Comparison of ENCODE assay signal across 31 cellular contexts in genomic region chr1:101008229-101008628, GRCh38.
"Had no signal": no experiment of that assay in that cellular context is flagged by ENCODE, and none has a peak within 500 bp of the region (broad histone marks: within the 10 kb centered on the region; RNA-seq: fewer than 3 reads in every experiment).

No MANE protein-coding gene starts in this region.

- H3K27ac Mint-ChIP-seq: activated CD4-positive, alpha-beta memory T cell treated with anti-CD3 and anti-CD28 coated beads for 36 hours; activated CD4-positive, alpha-beta T cell treated with anti-CD3 and anti-CD28 coated beads, Interleukin-2, amount 10 ng/mL, durations not matched to agents 24 days and 14 days; activated naive CD4-positive, alpha-beta T cell treated with anti-CD3 and anti-CD28 coated beads, Interleukin-2, amount 10 ng/mL, durations not matched to agents 7 days and 5 days; activated naive CD8-positive, alpha-beta T cell treated with anti-CD3 and anti-CD28 coated beads, Interleukin-2, amount 50 U/mL, for 24 hours; brain; nephron; stimulated activated effector memory CD8-positive, alpha-beta T cell treated with anti-CD3 and anti-CD28 coated beads, Interleukin-12 subunit alpha, Interleukin-12 subunit beta, amount 100 ng/mL, for 72 hours; T-helper 1 cell treated with Interleukin-12 subunit alpha and Interleukin-12 subunit beta and Interleukin-4 antibody, amounts not matched to agents 30 μg/mL and 1 μg/mL, for 36 hours had no signal

- H3K4me1 ChIP-seq: prostate gland had no signal

- H3K27ac ChIP-seq: cardiac muscle cell, coronary artery, dorsolateral prefrontal cortex, prostate gland, stomach, suprapubic skin, tibial artery, upper lobe of right lung had no signal

- H3K4me1 Mint-ChIP-seq: nephron had no signal

- H3K9me3 Mint-ChIP-seq: brain, nephron had no signal

- DNase-seq: activated CD4-positive, alpha-beta memory T cell treated with anti-CD3 and anti-CD28 coated beads for 36 hours; activated CD4-positive, alpha-beta T cell treated with anti-CD3 and anti-CD28 coated beads, Interleukin-2, amount 10 ng/mL, durations not matched to agents 24 days and 14 days; activated CD4-positive, CD25-positive, alpha-beta regulatory T cell treated with anti-CD3 and anti-CD28 coated beads, Interleukin-2, amount 50 U/mL, for 72 hours; activated CD8-positive, alpha-beta memory T cell treated with anti-CD3 and anti-CD28 coated beads, Interleukin-2, amount 50 U/mL, for 48 hours; activated gamma-delta T cell; activated naive CD4-positive, alpha-beta T cell treated with anti-CD3 and anti-CD28 coated beads, Interleukin-2, amount 10 ng/mL, durations not matched to agents 7 days and 5 days; activated naive CD8-positive, alpha-beta T cell treated with anti-CD3 and anti-CD28 coated beads, Interleukin-2, amount 50 U/mL, for 24 hours; activated T-cell treated with anti-CD3 and anti-CD28 coated beads, Interleukin-2, amount 50 U/mL, for 24 hours; cerebellar nuclear complex; dorsolateral prefrontal cortex; effector memory CD4-positive, alpha-beta T cell; foreskin fibroblast; head of caudate nucleus; hippocampal formation; retina; small intestine; stimulated activated CD4-positive, alpha-beta T cell treated with anti-CD3 and anti-CD28 coated beads, Interleukin-4, amount 100 ng/mL, for 24 hours; stomach; SW 1271; T1000; tibial artery; upper lobe of right lung had no signal

- H3K27me3 Mint-ChIP-seq: activated CD4-positive, alpha-beta memory T cell treated with anti-CD3 and anti-CD28 coated beads for 36 hours; activated CD4-positive, alpha-beta T cell treated with anti-CD3 and anti-CD28 coated beads, Interleukin-2, amount 10 ng/mL, durations not matched to agents 24 days and 14 days; activated naive CD4-positive, alpha-beta T cell treated with anti-CD3 and anti-CD28 coated beads, Interleukin-2, amount 10 ng/mL, durations not matched to agents 7 days and 5 days; activated naive CD8-positive, alpha-beta T cell treated with anti-CD3 and anti-CD28 coated beads, Interleukin-2, amount 50 U/mL, for 24 hours; activated T-cell treated with anti-CD3 and anti-CD28 coated beads, Interleukin-2, amount 50 U/mL, for 24 hours; brain had no signal

- H3K27me3 ChIP-seq: cardiac muscle cell, dorsolateral prefrontal cortex, stomach, suprapubic skin, tibial artery, upper lobe of right lung had no signal

- ATAC-seq: activated naive CD8-positive, alpha-beta T cell treated with anti-CD3 and anti-CD28 coated beads, Interleukin-2, amount 50 U/mL, for 24 hours; sciatic nerve; stimulated activated effector memory CD8-positive, alpha-beta T cell treated with anti-CD3 and anti-CD28 coated beads, Interleukin-12 subunit alpha, Interleukin-12 subunit beta, amount 100 ng/mL, for 72 hours; upper lobe of right lung had no signal

- H3K36me3 ChIP-seq: prostate gland, suprapubic skin had no signal

- H3K4me3 ChIP-seq: cardiac muscle cell, coronary artery, dorsolateral prefrontal cortex, prostate gland, stomach, suprapubic skin, tibial artery, upper lobe of right lung had no signal

- H3K9me3 ChIP-seq: prostate gland, stomach, suprapubic skin, tibial artery, upper lobe of right lung had no signal

- H3K4me3 Mint-ChIP-seq: activated CD4-positive, alpha-beta memory T cell treated with anti-CD3 and anti-CD28 coated beads for 36 hours; activated CD4-positive, alpha-beta T cell treated with anti-CD3 and anti-CD28 coated beads, Interleukin-2, amount 10 ng/mL, durations not matched to agents 24 days and 14 days; activated naive CD4-positive, alpha-beta T cell treated with anti-CD3 and anti-CD28 coated beads, Interleukin-2, amount 10 ng/mL, durations not matched to agents 7 days and 5 days; activated naive CD8-positive, alpha-beta T cell treated with anti-CD3 and anti-CD28 coated beads, Interleukin-2, amount 50 U/mL, for 24 hours; activated T-cell treated with anti-CD3 and anti-CD28 coated beads, Interleukin-2, amount 50 U/mL, for 24 hours; brain; nephron; stimulated activated effector memory CD8-positive, alpha-beta T cell treated with anti-CD3 and anti-CD28 coated beads, Interleukin-12 subunit alpha, Interleukin-12 subunit beta, amount 100 ng/mL, for 72 hours; T-helper 1 cell treated with Interleukin-12 subunit alpha and Interleukin-12 subunit beta and Interleukin-4 antibody, amounts not matched to agents 30 μg/mL and 1 μg/mL, for 36 hours had no signal
